10 cellular contexts compared by ENCODE assay signal in genomic region chr17:15966879-15967248, GRCh38. TPM values are rescaled to one million over a fixed set of nuclear protein-coding genes. Genes with fewer than 3 reads are reported as not detected.
DNase-seq lines count a peak whose midpoint lies in the region; ATAC-seq and TF ChIP-seq lines count a peak whose summit lies in the region.
"Had no signal": no experiment of that assay in that cellular context is flagged by ENCODE, and none has a peak within 500 bp of the region (broad histone marks: within the 10 kb centered on the region; RNA-seq: fewer than 3 reads in every experiment).

No MANE protein-coding gene starts in this region.

- H3K4me1 Mint-ChIP-seq in activated T-helper 1 cell treated with anti-CD3 and anti-CD28 coated beads, Interleukin-12 subunit alpha, Interleukin-12 subunit beta, Interleukin-2, Interleukin-4 antibody, amounts not matched to agents 30 ng/mL and 10 ng/mL and 1 ng/mL, durations not matched to agents 14 hours and 24 hours and 36 hours (ENCODE audit: low read depth) = no peaks in the 10 kb centered on the region

- H3K4me3 ChIP-seq in cardiac muscle cell (no peak overlapping the region), upper lobe of right lung (no peak overlapping the region)

- no peak overlapping the region for H3K4me3 Mint-ChIP-seq in activated T-helper 1 cell treated with anti-CD3 and anti-CD28 coated beads, Interleukin-12 subunit alpha, Interleukin-12 subunit beta, Interleukin-2, Interleukin-4 antibody, amounts not matched to agents 30 ng/mL and 10 ng/mL and 1 ng/mL, durations not matched to agents 14 hours and 24 hours and 36 hours
- H3K4me3 Mint-ChIP-seq: IgD-negative memory B cell; stimulated activated memory B cell treated with anti-CD40 and anti-IgM and Interleukin-4, amounts not matched to agents 10 μg/mL and 1 μg/mL and 100 μg/mL, for 72 hours had no signal

- H3K27ac Mint-ChIP-seq in activated T-helper 1 cell treated with anti-CD3 and anti-CD28 coated beads, Interleukin-12 subunit alpha, Interleukin-12 subunit beta, Interleukin-2, Interleukin-4 antibody, amounts not matched to agents 30 ng/mL and 10 ng/mL and 1 ng/mL, durations not matched to agents 14 hours and 24 hours and 36 hours = no peak overlapping the region
- H3K27ac Mint-ChIP-seq: IgD-negative memory B cell; stimulated activated memory B cell treated with anti-CD40 and anti-IgM and Interleukin-4, amounts not matched to agents 10 μg/mL and 1 μg/mL and 100 μg/mL, for 72 hours had no signal

- intact Hi-C loops in cardiac septum (cut with DNase I) (no loop called here), upper lobe of right lung (cut with DNase I) (no loop called here)
- intact Hi-C loops in activated T-helper 1 cell treated with anti-CD3 and anti-CD28 coated beads, Interleukin-12 subunit alpha, Interleukin-12 subunit beta, Interleukin-2, Interleukin-4 antibody, amounts not matched to agents 30 ng/mL and 10 ng/mL and 1 ng/mL, durations not matched to agents 14 hours and 24 hours and 36 hours (cut with micrococcal nuclease) = no loop called here

- no peaks in the 10 kb centered on the region for H3K9me3 ChIP-seq in cardiac muscle cell (ENCODE audit: low read depth)
- no peaks in the 10 kb centered on the region for H3K9me3 ChIP-seq in upper lobe of right lung

- H3K36me3 ChIP-seq in cardiac muscle cell (no peaks in the 10 kb centered on the region), upper lobe of right lung (no peaks in the 10 kb centered on the region)

- TF ChIP-seq CTCF in cardiac muscle cell (IDR thresholded peaks at IDR 0.05; ENCODE audit: low read depth, low read length) = no peak
- TF ChIP-seq CTCF in upper lobe of right lung (IDR thresholded peaks at IDR 0.05) = no peak

- no peaks in the 10 kb centered on the region for H3K9me3 Mint-ChIP-seq in activated T-helper 1 cell treated with anti-CD3 and anti-CD28 coated beads, Interleukin-12 subunit alpha, Interleukin-12 subunit beta, Interleukin-2, Interleukin-4 antibody, amounts not matched to agents 30 ng/mL and 10 ng/mL and 1 ng/mL, durations not matched to agents 14 hours and 24 hours and 36 hours
- H3K9me3 Mint-ChIP-seq: IgD-negative memory B cell; stimulated activated memory B cell treated with anti-CD40 and anti-IgM and Interleukin-4, amounts not matched to agents 10 μg/mL and 1 μg/mL and 100 μg/mL, for 72 hours had no signal

- H3K36me3 Mint-ChIP-seq in activated T-helper 1 cell treated with anti-CD3 and anti-CD28 coated beads, Interleukin-12 subunit alpha, Interleukin-12 subunit beta, Interleukin-2, Interleukin-4 antibody, amounts not matched to agents 30 ng/mL and 10 ng/mL and 1 ng/mL, durations not matched to agents 14 hours and 24 hours and 36 hours (ENCODE audit: low read depth) = no peaks in the 10 kb centered on the region
- H3K36me3 Mint-ChIP-seq: IgD-negative memory B cell; stimulated activated memory B cell treated with anti-CD40 and anti-IgM and Interleukin-4, amounts not matched to agents 10 μg/mL and 1 μg/mL and 100 μg/mL, for 72 hours had no signal

- H3K27me3 ChIP-seq in cardiac muscle cell (no peaks in the 10 kb centered on the region), upper lobe of right lung (no peaks in the 10 kb centered on the region)

- H3K27ac ChIP-seq in cardiac muscle cell (peak overlapping the region; percentile 78), upper lobe of right lung (peak overlapping the region; percentile 76)

- H3K4me1 ChIP-seq in cardiac muscle cell (ENCODE audit: low read depth) (peaks cover 24% of the 10 kb centered on the region), upper lobe of right lung (peaks cover 23% of the 10 kb centered on the region)

- H3K27me3 Mint-ChIP-seq in activated T-helper 1 cell treated with anti-CD3 and anti-CD28 coated beads, Interleukin-12 subunit alpha, Interleukin-12 subunit beta, Interleukin-2, Interleukin-4 antibody, amounts not matched to agents 30 ng/mL and 10 ng/mL and 1 ng/mL, durations not matched to agents 14 hours and 24 hours and 36 hours (ENCODE audit: insufficient read depth) = peaks cover 42% of the 10 kb centered on the region

- ATAC-seq in left lobe of liver (peak; percentile 29), upper lobe of right lung (peak; percentile 83), GM21528 (IDR thresholded peaks at IDR 0.05; ENCODE audit: low FRiP score, unreplicated experiment) (no peak)
- ATAC-seq: stimulated activated memory B cell treated with anti-CD40 and anti-IgM and Interleukin-4, amounts not matched to agents 10 μg/mL and 1 μg/mL and 100 μg/mL, for 72 hours had no signal

- DNase-seq in cardiac muscle cell (ENCODE audit: low read depth in 1 of 2, low spot score in 1 of 2) = peak in 1 of 2 donors; percentile 10
- DNase-seq in cardiac septum (ENCODE audit: low spot score) = no peak
- peak; percentile 56 for DNase-seq in astrocyte of the hippocampus (ENCODE audit: low read depth, low spot score)
- DNase-seq in left lobe of liver (ENCODE audit: low spot score) = no peak
- peak; percentile 82 for DNase-seq in upper lobe of right lung
- DNase-seq in activated CD8-positive, alpha-beta memory T cell treated with anti-CD3 and anti-CD28 coated beads for 24 hours = no peak
- DNase-seq in activated T-helper 1 cell treated with anti-CD3 and anti-CD28 coated beads, Interleukin-12 subunit alpha, Interleukin-12 subunit beta, Interleukin-2, Interleukin-4 antibody, amounts not matched to agents 30 ng/mL and 10 ng/mL and 1 ng/mL, durations not matched to agents 14 hours and 24 hours and 36 hours (ENCODE audit: low spot score) = no peak

RNA-seq across cellular contexts. Expression of gene ADORA2B, which starts 21.9 kb away (rescaled TPM):
- total RNA-seq in cardiac muscle cell (10.5 and 12.2 TPM in 2 replicates), cardiac septum (1.3 TPM), left lobe of liver (0.35 TPM), upper lobe of right lung (7.1 TPM)
- 11.6 and 16.2 TPM in 2 replicates for polyA plus RNA-seq in cardiac muscle cell
- 1.4 and 1.5 TPM in 2 replicates for total RNA-seq in activated T-helper 1 cell treated with anti-CD3 and anti-CD28 coated beads, Interleukin-12 subunit alpha, Interleukin-12 subunit beta, Interleukin-2, Interleukin-4 antibody, amounts not matched to agents 30 ng/mL and 10 ng/mL and 1 ng/mL, durations not matched to agents 14 hours and 24 hours and 36 hours

RNA-seq across cellular contexts. Expression of gene ZSWIM7, which starts 32.6 kb away (rescaled TPM):
- total RNA-seq in cardiac muscle cell (28.1 and 47.8 TPM in 2 replicates), cardiac septum (17.8 TPM), left lobe of liver (9.8 TPM), upper lobe of right lung (27.4 TPM)
- polyA plus RNA-seq in cardiac muscle cell = 81.6 and 84.7 TPM in 2 replicates
- total RNA-seq in activated T-helper 1 cell treated with anti-CD3 and anti-CD28 coated beads, Interleukin-12 subunit alpha, Interleukin-12 subunit beta, Interleukin-2, Interleukin-4 antibody, amounts not matched to agents 30 ng/mL and 10 ng/mL and 1 ng/mL, durations not matched to agents 14 hours and 24 hours and 36 hours = 8.3 and 9.5 TPM in 2 replicates

RNA-seq across cellular contexts. Expression of gene TTC19, which starts 32.8 kb away (rescaled TPM):
- total RNA-seq in cardiac muscle cell = 115 and 133 TPM in 2 replicates
- 76.5 and 79.0 TPM in 2 replicates for polyA plus RNA-seq in cardiac muscle cell
- total RNA-seq in cardiac septum = 29.0 TPM
- 23.6 TPM for total RNA-seq in left lobe of liver
- 34.9 TPM for total RNA-seq in upper lobe of right lung
- 38.0 and 40.3 TPM in 2 replicates for total RNA-seq in activated T-helper 1 cell treated with anti-CD3 and anti-CD28 coated beads, Interleukin-12 subunit alpha, Interleukin-12 subunit beta, Interleukin-2, Interleukin-4 antibody, amounts not matched to agents 30 ng/mL and 10 ng/mL and 1 ng/mL, durations not matched to agents 14 hours and 24 hours and 36 hours

Comparison
In these comparisons a context has a peak if more than half of its experiments do, and no peak if none do; other contexts are left out.
1. DNase-seq: peak in astrocyte of the hippocampus (single experiment) and upper lobe of right lung (single experiment); none in cardiac septum (single experiment), left lobe of liver (single experiment), activated CD8-positive, alpha-beta memory T cell treated with anti-CD3 and anti-CD28 coated beads for 24 hours (single experiment) and activated T-helper 1 cell treated with anti-CD3 and anti-CD28 coated beads, Interleukin-12 subunit alpha, Interleukin-12 subunit beta, Interleukin-2, Interleukin-4 antibody, amounts not matched to agents 30 ng/mL and 10 ng/mL and 1 ng/mL, durations not matched to agents 14 hours and 24 hours and 36 hours (single experiment).